ENCODE assay signal across 15 cellular contexts in the genomic region with DNA sequence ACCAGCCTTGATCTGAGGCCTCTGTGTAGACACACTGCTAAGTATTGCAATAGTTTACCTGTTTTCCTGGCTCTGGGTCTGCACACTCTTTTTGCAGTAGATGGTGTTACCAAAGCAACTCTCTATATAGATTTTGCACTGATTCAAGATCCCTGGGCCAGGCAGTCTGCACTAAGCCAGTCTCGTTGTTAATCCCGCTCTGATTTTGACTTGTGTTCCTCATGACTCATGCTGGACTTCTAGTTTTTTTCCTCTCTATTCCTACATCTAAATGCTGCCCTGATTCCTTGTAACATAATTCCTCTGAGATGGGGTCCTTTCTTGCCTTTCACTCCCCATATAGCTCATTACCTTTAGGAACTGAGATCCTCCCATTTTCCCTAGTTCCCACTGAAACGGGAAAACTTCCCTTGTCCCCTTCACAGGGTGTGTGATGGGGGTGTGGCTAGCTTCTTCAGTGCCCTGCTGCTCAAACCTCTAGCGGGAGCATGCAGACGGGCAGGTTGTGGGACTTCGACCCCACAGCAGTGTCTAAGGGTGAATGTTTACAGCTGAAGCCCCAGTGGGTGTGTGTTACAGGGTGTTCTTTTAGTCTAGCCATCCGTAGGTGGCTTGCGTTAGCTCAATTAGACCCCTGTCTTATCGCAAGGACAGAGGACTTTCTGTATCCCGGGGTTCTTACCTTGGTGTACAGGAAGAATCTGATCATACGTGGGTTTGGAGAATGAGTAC.
"Had no signal": no experiment of that assay in that cellular context is flagged by ENCODE, and none has a peak within 500 bp of the region (broad histone marks: within the 10 kb centered on the region; RNA-seq: fewer than 3 reads in every experiment).

No MANE protein-coding gene starts in this region.

- DNase-seq: activated CD4-positive, alpha-beta T cell treated with anti-CD3 and anti-CD28 coated beads, Interleukin-2, amount 10 ng/mL, durations not matched to agents 7 days and 5 days; activated CD8-positive, alpha-beta memory T cell treated with anti-CD3 and anti-CD28 coated beads, Interleukin-2, amount 50 U/mL, for 48 hours; activated gamma-delta T cell treated with Interleukin-2 at 50 U/mL for 16 hours; activated naive CD8-positive, alpha-beta T cell treated with anti-CD3 and anti-CD28 coated beads for 36 hours; cerebellar nuclear complex; effector memory CD4-positive, alpha-beta T cell; gastrocnemius medialis; heart left ventricle; psoas muscle; sigmoid colon; stimulated activated CD4-positive, alpha-beta T cell treated with anti-CD3 and anti-CD28 coated beads, Interleukin-1b, Interleukin-23, amount 100 ng/mL, for 48 hours; stimulated activated naive CD8-positive, alpha-beta T cell treated with anti-CD3 and anti-CD28 coated beads, Interleukin-15, amount 100 ng/mL, for 72 hours had no signal

- H3K4me1 ChIP-seq: gastrocnemius medialis, heart left ventricle, psoas muscle, sigmoid colon had no signal

- H3K9me3 ChIP-seq: gastrocnemius medialis, heart left ventricle, psoas muscle, sigmoid colon, thoracic aorta had no signal

- H3K36me3 ChIP-seq: gastrocnemius medialis, heart left ventricle, sigmoid colon, thoracic aorta had no signal

- H3K4me3 ChIP-seq: gastrocnemius medialis, heart left ventricle, lung, psoas muscle, sigmoid colon, thoracic aorta had no signal

- H3K27me3 ChIP-seq: gastrocnemius medialis, heart left ventricle, sigmoid colon had no signal

- H3K27ac ChIP-seq: epithelial cell of prostate, gastrocnemius medialis, heart left ventricle, psoas muscle, sigmoid colon, thoracic aorta had no signal
